ENCODE assay signal across 1 cellular context in the genomic region with DNA sequence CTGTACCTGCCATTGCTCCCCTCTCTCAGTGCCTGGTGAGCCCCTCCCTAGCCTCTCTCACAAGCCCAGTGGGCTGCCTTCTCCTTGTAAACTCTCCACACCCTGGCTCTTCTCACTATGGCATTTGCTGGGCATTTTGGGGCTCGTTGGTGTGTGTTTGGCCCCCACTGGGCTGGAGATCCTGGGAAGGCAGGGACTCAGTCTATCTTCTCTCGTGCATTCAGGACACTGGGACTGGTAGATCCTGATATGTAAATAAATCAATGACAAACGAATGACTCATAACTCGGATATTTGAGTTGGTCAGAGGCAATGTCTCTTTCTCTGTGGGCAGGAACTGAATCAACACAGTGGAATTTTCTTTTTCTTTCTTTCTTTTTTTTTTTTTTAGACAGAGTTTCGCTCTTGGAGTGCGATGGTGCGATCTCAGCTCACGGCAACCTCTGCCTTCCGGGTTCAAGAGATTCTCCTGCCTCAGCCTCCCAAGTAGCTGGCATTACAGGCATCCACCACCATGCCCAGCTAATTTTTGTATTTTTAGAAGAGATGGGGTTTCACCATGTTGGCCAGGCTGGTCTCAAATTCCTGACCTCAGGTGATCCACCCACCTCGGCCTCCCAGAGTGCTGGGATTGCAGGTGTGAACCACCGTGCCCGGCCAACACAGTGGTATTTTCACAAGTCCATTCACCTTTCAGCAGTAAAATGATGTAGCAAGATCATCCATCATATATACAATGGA.
TF ChIP-seq lines count a peak whose summit lies in the region.

No MANE protein-coding gene starts in this region.

TF ChIP-seq in endothelial cell of umbilical vein, 7 proteins besides CTCF, POLR2A, EP300 and RAD21:
- no peak for TF ChIP-seq EZH2 (IDR thresholded peaks at IDR 0.05; ENCODE audit: borderline replicate concordance, low read depth, low read length, severe bottlenecking)
- no peak for TF ChIP-seq MYC (IDR thresholded peaks at IDR 0.05; ENCODE audit: low read depth, low read length)
- peak; percentile 98 for TF ChIP-seq JUN (IDR thresholded peaks at IDR 0.05; ENCODE audit: borderline replicate concordance, insufficient read depth, insufficient read length, low read depth)
- peak; percentile 57 for TF ChIP-seq POLR2AphosphoS5 (IDR thresholded peaks at IDR 0.05; ENCODE audit: insufficient read depth, low read depth, low read length)
- peak; percentile 36 for TF ChIP-seq GATA2 (IDR thresholded peaks at IDR 0.05; ENCODE audit: insufficient read depth, insufficient read length, low read depth, low read length)
- peak; percentile 96 for TF ChIP-seq FOS (IDR thresholded peaks at IDR 0.05; ENCODE audit: borderline replicate concordance, insufficient read depth, low read length)
- no peak for TF ChIP-seq MAX (IDR thresholded peaks at IDR 0.05; ENCODE audit: insufficient read depth, insufficient read length)
TF ChIP-seq in endothelial cell of umbilical vein: peak in this region for 4.
